9 cellular contexts compared by ENCODE assay signal in the genomic region with DNA sequence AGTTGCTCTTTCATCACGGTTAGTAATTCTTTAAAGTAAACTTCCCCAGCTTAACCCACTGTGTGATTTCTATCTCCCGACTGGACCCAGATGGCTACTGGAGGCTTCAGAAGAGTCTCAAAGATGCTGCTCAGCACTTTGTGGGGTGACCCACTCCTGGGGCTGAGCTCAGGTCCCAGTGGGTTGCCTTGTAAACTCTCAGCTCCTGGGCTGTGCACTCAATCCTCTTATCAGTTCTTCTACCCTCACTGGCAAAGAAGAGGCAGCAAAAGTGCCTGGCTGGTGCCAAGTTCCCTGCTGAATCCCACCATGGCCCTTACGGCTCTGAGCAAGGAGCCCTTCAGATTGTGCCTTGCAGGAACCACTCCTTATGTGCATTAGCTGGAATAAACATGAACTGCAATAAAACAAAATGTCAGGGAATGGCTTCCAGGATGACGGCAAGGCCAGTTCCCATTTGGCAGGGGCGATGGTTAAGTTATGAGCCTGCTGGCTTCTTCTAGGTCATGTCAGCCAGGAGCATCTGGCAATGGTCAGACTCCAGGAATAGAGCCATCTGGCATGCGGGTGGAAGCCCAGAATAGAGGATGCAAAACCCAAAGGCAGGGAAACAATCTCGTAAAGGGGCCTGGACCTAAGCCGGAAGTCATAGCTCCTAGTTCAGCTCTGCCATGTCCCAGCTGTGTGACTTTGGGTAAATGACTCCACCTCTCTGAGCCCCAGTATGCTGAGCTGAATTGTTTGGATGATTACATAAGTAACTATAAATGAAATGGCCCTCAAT. TPM values are rescaled to one million over a fixed set of nuclear protein-coding genes. Genes with fewer than 3 reads are reported as not detected.
DNase-seq lines count a peak whose midpoint lies in the region; ATAC-seq and TF ChIP-seq lines count a peak whose summit lies in the region.
"Had no signal": no experiment of that assay in that cellular context is flagged by ENCODE, and none has a peak within 500 bp of the region (broad histone marks: within the 10 kb centered on the region; RNA-seq: fewer than 3 reads in every experiment).

No MANE protein-coding gene starts in this region.

- no peaks in the 10 kb centered on the region for H3K9me3 Mint-ChIP-seq in CD8-positive, alpha-beta T cell

- CTCF ChIA-PET in CD8-positive, alpha-beta T cell (lab: Charles Lee) = interaction anchor here (0.6 to 2.7 kb wide), 9 partner anchors 9 to 344 kb away, joined by 3 to 35 read pairs (median 4); no protein-coding TSS in a partner anchor

- DNase-seq in DMS 273 treated with DMSO at 0.1 percent for 48 hours (lab: John Stamatoyannopoulos, UW) (peak; percentile 98), Right ventricle myocardium inferior (ENCODE audit: missing footprints) (peak; percentile 80), GM13977 (ENCODE audit: low spot score) (no peak), HuH-7.5 (ENCODE audit: low spot score) (no peak)
- no peak for DNase-seq in CD8-positive, alpha-beta T cell

- H3K4me3 ChIP-seq in parathyroid adenoma (ENCODE audit: low read depth, low read length) = no peak overlapping the region
- H3K4me3 ChIP-seq in CD8-positive, alpha-beta T cell (ENCODE audit: low read depth, low read length) = no peak overlapping the region
- H3K4me3 ChIP-seq: tibial nerve had no signal

- H3K27ac ChIP-seq in VCaP (0 out of 2 replicates have a peak overlapping the region, but pooled peaks have one; percentile 8), parathyroid adenoma (no peak overlapping the region)
- no peak overlapping the region for H3K27ac ChIP-seq in CD8-positive, alpha-beta T cell (ENCODE audit: low read depth, low read length)

- intact Hi-C loops in Right ventricle myocardium inferior (cut with DNase I) = loop anchor here (1.0 to 2.0 kb wide), 3 partner anchors 72 to 339 kb away; partner anchors contain the start of gene VAMP4
- intact Hi-C loops in CD8-positive, alpha-beta T cell (cut with DNase I, micrococcal nuclease) = loop anchor here (1.0 kb wide), 2 partner anchors 339 to 340 kb away; no protein-coding TSS in a partner anchor

- no peaks in the 10 kb centered on the region for H3K27me3 ChIP-seq in parathyroid adenoma (ENCODE audit: control insufficient read depth, insufficient read depth, low read length)
- H3K27me3 ChIP-seq in CD8-positive, alpha-beta T cell (ENCODE audit: insufficient read depth, low read length) = no peaks in the 10 kb centered on the region
- H3K27me3 ChIP-seq: tibial nerve had no signal

- no peaks in the 10 kb centered on the region for H3K36me3 Mint-ChIP-seq in CD8-positive, alpha-beta T cell

- ATAC-seq in Right ventricle myocardium inferior (peak; percentile 94), HG03521 (IDR thresholded peaks at IDR 0.05; ENCODE audit: unreplicated experiment) (no peak)
- no peak for ATAC-seq in CD8-positive, alpha-beta T cell

- TF ChIP-seq CTCF in VCaP (conservative IDR thresholded peaks at IDR 0.05) (no peak), parathyroid adenoma (IDR thresholded peaks at IDR 0.05) (no peak), GM13977 (IDR thresholded peaks at IDR 0.05; ENCODE audit: extremely low read depth, insufficient read depth, missing control alignments) (no peak)
- no peak for TF ChIP-seq CTCF in CD8-positive, alpha-beta T cell (IDR thresholded peaks at IDR 0.05)

- no peak overlapping the region for H3K9ac ChIP-seq in parathyroid adenoma

- in situ Hi-C loops in GM13977 (cut with MboI; ENCODE audit: low pct_unique_long_range_greater_than_20kb, low sequenced_read_pairs, unreplicated experiment) = loop anchor here (25.0 kb wide), 1 partner anchor 342 kb away; no protein-coding TSS in a partner anchor

- POLR2A ChIA-PET in CD8-positive, alpha-beta T cell (lab: Charles Lee) = no interaction called here

- no peaks in the 10 kb centered on the region for H3K9me3 ChIP-seq in parathyroid adenoma (ENCODE audit: control insufficient read depth, low read length)
- H3K9me3 ChIP-seq in CD8-positive, alpha-beta T cell (ENCODE audit: low read length) = no peaks in the 10 kb centered on the region
- H3K9me3 ChIP-seq: tibial nerve had no signal

- H3K4me3 Mint-ChIP-seq in CD8-positive, alpha-beta T cell = no peak overlapping the region

- H3K79me2 ChIP-seq in parathyroid adenoma = no peaks in the 10 kb centered on the region

- H3K4me1 ChIP-seq in parathyroid adenoma = no peaks in the 10 kb centered on the region
- H3K4me1 ChIP-seq in CD8-positive, alpha-beta T cell (ENCODE audit: insufficient read depth, low read length) = no peaks in the 10 kb centered on the region

- no peak overlapping the region for H3K4me2 ChIP-seq in parathyroid adenoma (ENCODE audit: low read length)

- peaks cover 5% of the 10 kb centered on the region for H3K4me1 Mint-ChIP-seq in CD8-positive, alpha-beta T cell (ENCODE audit: low read depth)

- H3K27ac Mint-ChIP-seq in CD8-positive, alpha-beta T cell = no peak overlapping the region

- peak overlapping the region; percentile 51 for H2AFZ ChIP-seq in parathyroid adenoma

- no peaks in the 10 kb centered on the region for H3K36me3 ChIP-seq in parathyroid adenoma (ENCODE audit: control insufficient read depth, insufficient read depth, low read length)
- no peaks in the 10 kb centered on the region for H3K36me3 ChIP-seq in CD8-positive, alpha-beta T cell (ENCODE audit: insufficient read depth, low read length)
- H3K36me3 ChIP-seq: tibial nerve had no signal

- H3K27me3 Mint-ChIP-seq in CD8-positive, alpha-beta T cell (ENCODE audit: low read depth) = no peaks in the 10 kb centered on the region

RNA-seq across cellular contexts. Expression of gene MYOC, which starts 6.7 kb away (rescaled TPM):
- 5.3 TPM for total RNA-seq in Right ventricle myocardium inferior
- total RNA-seq in CD8-positive, alpha-beta T cell = not detected

RNA-seq across cellular contexts. Expression of gene MYOCOS, which starts 23.7 kb away (rescaled TPM):
- not detected for total RNA-seq in Right ventricle myocardium inferior
- total RNA-seq in CD8-positive, alpha-beta T cell = not detected
- total RNA-seq: tibial nerve had no signal

Comparison
In these comparisons a context has a peak if more than half of its experiments do, and no peak if none do; other contexts are left out.
1. DNase-seq: peak in DMS 273 treated with DMSO at 0.1 percent for 48 hours (single experiment) and Right ventricle myocardium inferior (single experiment); none in GM13977 (single experiment), CD8-positive, alpha-beta T cell (0 of 7) and HuH-7.5 (single experiment).